Comparison of ENCODE assay signal across 15 cellular contexts in genomic region chr3:150447631-150448465, GRCh38. TPM values are rescaled to one million over a fixed set of nuclear protein-coding genes. Genes with fewer than 3 reads are reported as not detected.
A peak's percentile ranks its signal among the peaks of the same experiment; 100 is the strongest.
DNase-seq lines count a peak whose midpoint lies in the region; ATAC-seq and TF ChIP-seq lines count a peak whose summit lies in the region.
"Had no signal": no experiment of that assay in that cellular context is flagged by ENCODE, and none has a peak within 500 bp of the region (broad histone marks: within the 10 kb centered on the region; RNA-seq: fewer than 3 reads in every experiment).

No MANE protein-coding gene starts in this region.

- peak overlapping the region in 1 of 2 donors; percentile 59 for H3K27ac ChIP-seq in lung (ENCODE audit: low read depth in 1 of 2, low read length in 1 of 2)
- H3K27ac ChIP-seq: tibial nerve had no signal

- no peak overlapping the region for H3K4me3 ChIP-seq in lung
- H3K4me3 ChIP-seq: adrenal gland, sigmoid colon, tibial nerve had no signal

- no peak overlapping the region for H3K4me3 Mint-ChIP-seq in stimulated activated naive CD8-positive, alpha-beta T cell treated with anti-CD3 and anti-CD28 coated beads, Interleukin-15, Interleukin-2, amounts not matched to agents 100 ng/mL and 50 ng/mL, for 24 hours
- H3K4me3 Mint-ChIP-seq in stimulated activated naive CD8-positive, alpha-beta T cell treated with anti-CD3 and anti-CD28 coated beads, Interleukin-15, amount 100 ng/mL, for 72 hours = no peak overlapping the region
- H3K4me3 Mint-ChIP-seq: activated CD8-positive, alpha-beta memory T cell treated with anti-CD3 and anti-CD28 coated beads, Interleukin-2, amount 10 ng/mL, durations not matched to agents 7 days and 5 days; effector memory CD8-positive, alpha-beta T cell had no signal

- no peaks in the 10 kb centered on the region for H3K9me3 Mint-ChIP-seq in stimulated activated naive CD8-positive, alpha-beta T cell treated with anti-CD3 and anti-CD28 coated beads, Interleukin-15, Interleukin-2, amounts not matched to agents 100 ng/mL and 50 ng/mL, for 24 hours
- H3K9me3 Mint-ChIP-seq in stimulated activated naive CD8-positive, alpha-beta T cell treated with anti-CD3 and anti-CD28 coated beads, Interleukin-15, amount 100 ng/mL, for 72 hours = no peaks in the 10 kb centered on the region
- H3K9me3 Mint-ChIP-seq: effector memory CD8-positive, alpha-beta T cell had no signal

- peaks cover 37% of the 10 kb centered on the region for H3K4me1 Mint-ChIP-seq in stimulated activated naive CD8-positive, alpha-beta T cell treated with anti-CD3 and anti-CD28 coated beads, Interleukin-15, Interleukin-2, amounts not matched to agents 100 ng/mL and 50 ng/mL, for 24 hours (ENCODE audit: low read depth)
- peaks cover 23% of the 10 kb centered on the region for H3K4me1 Mint-ChIP-seq in stimulated activated naive CD8-positive, alpha-beta T cell treated with anti-CD3 and anti-CD28 coated beads, Interleukin-15, amount 100 ng/mL, for 72 hours

- 64 to 68% methylated on average over 3 of the region's 3 CpGs for WGBS in lung, 2 donors

- H3K9me3 ChIP-seq in lung (ENCODE audit: control insufficient read depth in 2 of 2, insufficient read depth in 1 of 2, low read length in 1 of 2) = no peaks in the 10 kb centered on the region
- H3K9me3 ChIP-seq: adrenal gland, sigmoid colon, tibial nerve had no signal

- H3K36me3 Mint-ChIP-seq in stimulated activated naive CD8-positive, alpha-beta T cell treated with anti-CD3 and anti-CD28 coated beads, Interleukin-15, Interleukin-2, amounts not matched to agents 100 ng/mL and 50 ng/mL, for 24 hours (ENCODE audit: low read depth) = peaks cover 23% of the 10 kb centered on the region

- DNase-seq in stimulated activated naive CD8-positive, alpha-beta T cell treated with anti-CD3 and anti-CD28 coated beads, Interleukin-15, amount 100 ng/mL, for 72 hours = no peak
- DNase-seq in amniotic epithelial cell (ENCODE audit: low read depth) (peak; percentile 31), lung (ENCODE audit: low spot score) (no peak), retina (no peak), COR-L47 (lab: John Stamatoyannopoulos, UW) (no peak), SHP77 (lab: John Stamatoyannopoulos, UW) (no peak)
- no peak for DNase-seq in stimulated activated CD4-positive, alpha-beta T cell treated with anti-CD3 and anti-CD28 coated beads, Interleukin-2, amount 100 ng/mL, for 24 hours
- DNase-seq: activated CD8-positive, alpha-beta memory T cell treated with anti-CD3 and anti-CD28 coated beads, Interleukin-2, amount 10 ng/mL, durations not matched to agents 7 days and 5 days; adrenal gland; effector memory CD8-positive, alpha-beta T cell; GF-D8; NCI-H2107; sigmoid colon had no signal

- no peaks in the 10 kb centered on the region for H3K27me3 Mint-ChIP-seq in stimulated activated naive CD8-positive, alpha-beta T cell treated with anti-CD3 and anti-CD28 coated beads, Interleukin-15, Interleukin-2, amounts not matched to agents 100 ng/mL and 50 ng/mL, for 24 hours
- H3K27me3 Mint-ChIP-seq in stimulated activated naive CD8-positive, alpha-beta T cell treated with anti-CD3 and anti-CD28 coated beads, Interleukin-15, amount 100 ng/mL, for 72 hours = no peaks in the 10 kb centered on the region
- H3K27me3 Mint-ChIP-seq: activated CD8-positive, alpha-beta memory T cell treated with anti-CD3 and anti-CD28 coated beads, Interleukin-2, amount 10 ng/mL, durations not matched to agents 7 days and 5 days; effector memory CD8-positive, alpha-beta T cell had no signal

- no peaks in the 10 kb centered on the region for H3K36me3 ChIP-seq in lung (ENCODE audit: control insufficient read depth in 2 of 2, insufficient read depth in 2 of 2, low read length in 2 of 2)
- H3K36me3 ChIP-seq: adrenal gland, sigmoid colon had no signal

- H3K27ac Mint-ChIP-seq in stimulated activated naive CD8-positive, alpha-beta T cell treated with anti-CD3 and anti-CD28 coated beads, Interleukin-15, Interleukin-2, amounts not matched to agents 100 ng/mL and 50 ng/mL, for 24 hours = peak overlapping the region; percentile 26
- no peak overlapping the region for H3K27ac Mint-ChIP-seq in stimulated activated naive CD8-positive, alpha-beta T cell treated with anti-CD3 and anti-CD28 coated beads, Interleukin-15, amount 100 ng/mL, for 72 hours
- H3K27ac Mint-ChIP-seq: activated CD8-positive, alpha-beta memory T cell treated with anti-CD3 and anti-CD28 coated beads, Interleukin-2, amount 10 ng/mL, durations not matched to agents 7 days and 5 days had no signal

- TF ChIP-seq CTCF in lung (IDR thresholded peaks at IDR 0.05; ENCODE audit: control extremely low read depth, extremely low read depth) = no peak

- no peaks in the 10 kb centered on the region for H3K27me3 ChIP-seq in lung (ENCODE audit: control insufficient read depth, insufficient read depth)
- H3K27me3 ChIP-seq: adrenal gland, sigmoid colon, tibial nerve had no signal

- no peak for ATAC-seq in stimulated activated naive CD8-positive, alpha-beta T cell treated with anti-CD3 and anti-CD28 coated beads, Interleukin-15, amount 100 ng/mL, for 72 hours
- ATAC-seq in lung (ENCODE audit: insufficient read depth, low FRiP score) = peak; percentile 56
- ATAC-seq: activated CD8-positive, alpha-beta memory T cell treated with anti-CD3 and anti-CD28 coated beads, Interleukin-2, amount 10 ng/mL, durations not matched to agents 7 days and 5 days; effector memory CD8-positive, alpha-beta T cell had no signal

- peaks cover 4 to 16% of the 10 kb centered on the region in 2 donors for H3K4me1 ChIP-seq in lung (ENCODE audit: control insufficient read depth in 2 of 2, insufficient read depth in 2 of 2, low read length in 2 of 2)

RNA-seq across cellular contexts. Expression of gene TSC22D2, which starts 39.8 kb away (rescaled TPM):
- total RNA-seq in lung = 10 to 100 TPM; 25.7 to 57.7 TPM
- 10 to 100 TPM in 1 of 2 donors, 1 to 10 TPM in 1; 8.8 to 11.7 TPM for polyA plus RNA-seq in lung
